8 cellular contexts compared by ENCODE assay signal in the genomic region with DNA sequence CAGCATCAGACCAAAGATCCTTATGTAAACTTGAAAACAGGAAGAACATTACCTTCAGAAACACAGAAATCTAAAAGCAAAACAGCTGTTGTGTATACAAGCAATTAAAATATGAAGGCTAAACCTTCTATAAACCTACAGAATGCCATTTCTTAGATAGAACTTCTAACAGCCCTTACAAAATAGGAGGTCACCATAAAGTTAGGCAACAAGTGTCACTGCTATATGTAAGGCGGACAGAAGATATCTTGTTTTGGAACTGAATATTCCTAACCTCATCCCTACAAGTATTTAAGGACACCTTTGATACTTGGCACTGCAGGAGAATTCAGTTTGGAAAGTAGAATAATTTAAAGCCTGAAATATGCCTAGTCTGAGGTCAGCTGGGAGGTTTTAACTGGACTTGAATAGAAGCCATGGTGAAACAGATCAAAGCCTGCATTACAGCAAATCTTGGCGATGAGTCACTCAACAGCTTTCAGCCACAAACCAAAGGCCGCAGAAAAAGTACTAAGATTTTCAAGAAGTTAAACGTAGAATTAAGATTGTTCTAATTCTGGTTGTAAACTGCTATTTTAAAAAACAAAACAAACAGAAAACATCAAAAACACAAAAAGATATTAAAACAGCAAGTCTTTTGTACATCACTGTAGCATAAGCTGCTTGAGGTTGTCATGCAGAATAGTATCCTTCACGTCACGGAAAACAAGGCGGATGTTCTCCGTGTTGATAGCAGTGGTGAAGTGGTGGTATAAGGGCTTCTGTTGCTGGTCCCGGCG. TPM values are rescaled to one million over a fixed set of nuclear protein-coding genes. Genes with fewer than 3 reads are reported as not detected.
A peak's percentile ranks its signal among the peaks of the same experiment; 100 is the strongest.
DNase-seq lines count a peak whose midpoint lies in the region; ATAC-seq and TF ChIP-seq lines count a peak whose summit lies in the region.

No MANE protein-coding gene starts in this region.

- H3K4me3 ChIP-seq in KMS-11 (IDR thresholded peaks at IDR 0.05; ENCODE audit: insufficient read depth, low read depth, low read length): no peak overlapping the region
- H3K4me3 ChIP-seq in astrocyte of the cerebellum (ENCODE audit: low read depth, low read length): no peak overlapping the region

- DNase-seq in Daoy (ENCODE audit: low read depth) (peak; percentile 69), astrocyte of the cerebellum (ENCODE audit: low read depth) (peak; percentile 91), myocyte (ENCODE audit: low read depth) (peak; percentile 68), germinal center (ENCODE audit: low spot score) (no peak), NCI-H446 treated with DMSO at 0.1 percent for 48 hours (lab: John Stamatoyannopoulos, UW) (no peak)

- H2AFZ ChIP-seq in KMS-11 (ENCODE audit: low read depth): no peak overlapping the region

- no peaks in the 10 kb centered on the region for H3K36me3 ChIP-seq in KMS-11 (ENCODE audit: insufficient read depth)

- in situ Hi-C loops in astrocyte of the cerebellum (cut with HindIII; ENCODE audit: low sequenced_read_pairs): no loop called here

- H4K20me1 ChIP-seq in KMS-11 (ENCODE audit: insufficient read depth): no peaks in the 10 kb centered on the region

- ATAC-seq in GM21360 (IDR thresholded peaks at IDR 0.05; ENCODE audit: unreplicated experiment) (no peak), HG02884 (IDR thresholded peaks at IDR 0.05; ENCODE audit: unreplicated experiment) (no peak)

- H3K27ac ChIP-seq in KMS-11: no peak overlapping the region

- H3K4me2 ChIP-seq in KMS-11: 0 out of 2 replicates have a peak overlapping the region, but pooled peaks have one; percentile 10

- no peaks in the 10 kb centered on the region for H3K27me3 ChIP-seq in KMS-11 (ENCODE audit: insufficient read depth, low read depth)

- peaks cover 9% of the 10 kb centered on the region; the same call in 1 of the 2 replicates for H3K79me2 ChIP-seq in KMS-11 (ENCODE audit: insufficient read depth, low read depth)

- peaks cover 29% of the 10 kb centered on the region for H3K4me1 ChIP-seq in KMS-11 (ENCODE audit: low read depth, poor library complexity, severe bottlenecking)

- TF ChIP-seq CTCF in KMS-11 (conservative IDR thresholded peaks at IDR 0.05; ENCODE audit: low read depth, low read length): no peak
- TF ChIP-seq CTCF in astrocyte of the cerebellum (IDR thresholded peaks at IDR 0.05; ENCODE audit: low read depth, low read length, missing control alignments): no peak

- no peak overlapping the region for H3K9ac ChIP-seq in KMS-11

RNA-seq across cellular contexts. Expression of a gene that starts 42.7 kb away (rescaled TPM):
- total RNA-seq in Daoy (2014; rRNA removed; shearing (Covaris generic)): 41.9 and 43.5 TPM in 2 replicates
- 63.9 and 68.2 TPM in 2 replicates for total RNA-seq in myocyte
- 23.5 TPM for polyA plus RNA-seq in myocyte (2012)

Comparison
In these comparisons a context has a peak if more than half of its experiments do, and no peak if none do; other contexts are left out.
1. DNase-seq: peak in Daoy (single experiment), astrocyte of the cerebellum (single experiment) and myocyte (single experiment); none in germinal center (single experiment) and NCI-H446 treated with DMSO at 0.1 percent for 48 hours (single experiment).